ENCODE assay signal across 20 cellular contexts in the genomic region with DNA sequence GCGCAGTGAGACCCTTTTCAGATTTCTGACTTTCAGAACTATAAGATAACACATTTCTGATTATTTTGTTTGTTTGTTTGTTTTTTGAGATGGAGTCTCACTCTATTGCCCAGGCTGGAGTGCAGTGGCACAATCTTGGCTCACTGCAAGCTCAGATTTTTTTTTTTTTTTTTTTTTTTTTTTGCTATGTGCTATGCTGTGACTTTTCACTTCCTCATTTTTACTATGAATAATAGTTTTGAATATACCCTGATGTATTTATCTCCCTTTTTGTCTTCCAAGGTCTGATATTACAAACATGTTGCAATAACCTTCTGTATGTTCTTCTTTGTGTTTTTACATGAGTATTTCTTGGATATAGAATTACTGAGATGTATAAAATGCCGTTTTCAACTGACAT.
DNase-seq lines count a peak whose midpoint lies in the region; ATAC-seq, FAIRE-seq and TF ChIP-seq lines count a peak whose summit lies in the region.
"Had no signal": no experiment of that assay in that cellular context is flagged by ENCODE, and none has a peak within 500 bp of the region (broad histone marks: within the 10 kb centered on the region; RNA-seq: fewer than 3 reads in every experiment).

No MANE protein-coding gene starts in this region.

- no peak overlapping the region for H2AFZ ChIP-seq in GM12878 (ENCODE audit: control insufficient read depth, low read depth, low read length)

- POLR2A ChIA-PET in GM12878 (lab: Charles Lee) = no interaction called here

- no peak for TF ChIP-seq CTCF in GM12878 (IDR thresholded peaks at IDR 0.05 in 2 of 3, conservative IDR thresholded peaks at IDR 0.05 in 1 of 3; ENCODE audit: control insufficient read depth in 2 of 3, extremely low read depth in 1 of 3, insufficient read depth in 1 of 3, low read depth in 3 of 3, low read length in 3 of 3)

- 42% methylated on average over 2 of the region's 2 CpGs for WGBS in GM12878 (ENCODE audit: insufficient coverage, insufficient replicate concordance, low lambda C conversion rate, missing lambda C conversion rate)

- TF ChIP-seq RAD21 in GM12878 (IDR thresholded peaks at IDR 0.05; ENCODE audit: insufficient read depth, low read depth, low read length) = no peak

- BruUV-seq in GM12878 (replicated peaks; lab: Mats Ljungman, UMichigan) = no TSS peak

- SMC1A ChIA-PET in GM12878 (lab: Charles Lee; ENCODE audit: uncharacterized antibody, unreplicated experiment) = no interaction called here

- TF ChIP-seq POLR2A in GM12878 (IDR thresholded peaks at IDR 0.05; ENCODE audit: low read depth, low read length) = no peak

- no peak overlapping the region for H3K9ac ChIP-seq in GM12878 (ENCODE audit: control insufficient read depth, insufficient read depth, low read length)

- H3K79me2 ChIP-seq in GM12878 (ENCODE audit: control insufficient read depth, insufficient read depth, low read length) = no peaks in the 10 kb centered on the region

- H3K9me3 ChIP-seq in GM12878 (replicated peaks; ENCODE audit: control insufficient read depth, insufficient read depth, low read length) = no peaks in the 10 kb centered on the region
- H3K9me3 ChIP-seq: Caco-2, HAP-1 had no signal

- H3K4me2 ChIP-seq in GM12878 (ENCODE audit: control insufficient read depth, insufficient read depth) = no peak overlapping the region
- H3K4me2 ChIP-seq: A549 had no signal

- RAD21 ChIA-PET in GM12878 (lab: Charles Lee; ENCODE audit: unreplicated experiment) = no interaction called here

- FAIRE-seq in GM12878 (lab: Jason Lieb, UNC) = no peak
- FAIRE-seq: A549, G401.6, GM18507, H54 had no signal

- TF ChIP-seq EP300 in GM12878 (IDR thresholded peaks at IDR 0.05; ENCODE audit: borderline replicate concordance in 1 of 2, control insufficient read depth in 1 of 2, low read depth in 2 of 2, low read length in 2 of 2) = no peak

- no peaks in the 10 kb centered on the region for H3K36me3 ChIP-seq in GM12878 (ENCODE audit: control insufficient read depth in 2 of 2, insufficient read depth in 2 of 2, low read length in 1 of 2)
- H3K36me3 ChIP-seq: HAP-1 had no signal

- no peaks in the 10 kb centered on the region for H3K4me1 ChIP-seq in GM12878 (ENCODE audit: control insufficient read depth, insufficient read depth, low read length)
- H3K4me1 ChIP-seq: A549, Caco-2, HAP-1 had no signal

- DNase-seq in NOMO-1 treated with DMSO at 0.1 percent for 48 hours (lab: John Stamatoyannopoulos, UW; ENCODE audit: unreplicated experiment) = peak; percentile 69
- no peak for DNase-seq in NOMO-1 treated with dmso at 0.1 percent for 144 hours (lab: John Stamatoyannopoulos, UW; ENCODE audit: unreplicated experiment)
- peak; percentile 33 for DNase-seq in MV-4-11 (lab: John Stamatoyannopoulos, UW)
- no peak for DNase-seq in GM12878 (ENCODE audit: low read depth, low spot score)
- DNase-seq in AG08396 (ENCODE audit: low spot score) = no peak
- no peak for DNase-seq in COLO829 (ENCODE audit: low spot score)
- DNase-seq: 8988T; ACHN; C1 segment of cervical spinal cord; Caco-2; CD4-positive, alpha-beta memory T cell; DMS153; DND-41; GOT3; HFFc6 had no signal

- intact Hi-C loops in GM12878 (cut with micrococcal nuclease; ENCODE audit: unreplicated experiment) = no loop called here

- H3K27ac ChIP-seq in GM12878 (ENCODE audit: control insufficient read depth, insufficient read depth) = no peak overlapping the region
- H3K27ac ChIP-seq: A549 had no signal

- in situ Hi-C loops in GM12878 (cut with MboI) = no loop called here

- H4K20me1 ChIP-seq in GM12878 (ENCODE audit: control insufficient read depth, insufficient read depth) = no peaks in the 10 kb centered on the region

- CTCF ChIA-PET in GM12878 (lab: Yijun Ruan, JAX) = no interaction called here

- no peak overlapping the region for H3K4me3 ChIP-seq in GM12878
- H3K4me3 ChIP-seq: A549, HAP-1 had no signal

- peak; percentile 86 for ATAC-seq in GM12878
- ATAC-seq: A549 had no signal

- no peaks in the 10 kb centered on the region for H3K27me3 ChIP-seq in GM12878 (replicated peaks in 1 of 2; ENCODE audit: control insufficient read depth in 2 of 2, insufficient read depth in 2 of 2, low read length in 1 of 2)

TF ChIP-seq in GM12878, 131 proteins besides CTCF, POLR2A, EP300 and RAD21:
- peak; percentile 34; the same call in 1 of the 2 replicates for TF ChIP-seq ATF7 (IDR thresholded peaks at IDR 0.05; ENCODE audit: low read depth)
- peak; percentile 32; the same call in 1 of the 2 replicates for TF ChIP-seq MTA2 (IDR thresholded peaks at IDR 0.05; ENCODE audit: low read depth)
- TF ChIP-seq ZZZ3 (IDR thresholded peaks at IDR 0.05; ENCODE audit: control insufficient read depth, insufficient read length, low read depth) = no peak
- TF ChIP-seq ZNF384 (IDR thresholded peaks at IDR 0.05; ENCODE audit: borderline replicate concordance, low read depth, low read length) = peak; percentile 93
- TF ChIP-seq MXI1 (IDR thresholded peaks at IDR 0.05; ENCODE audit: low read depth, low read length) = no peak
- TF ChIP-seq SPI1 (IDR thresholded peaks at IDR 0.05; ENCODE audit: borderline replicate concordance, insufficient read depth, low read depth, low read length) = peak; percentile 64

Comparison
In these comparisons a context has a peak if more than half of its experiments do, and no peak if none do; other contexts are left out.
1. DNase-seq: peak in NOMO-1 treated with DMSO at 0.1 percent for 48 hours (single experiment) and MV-4-11 (single experiment); none in NOMO-1 treated with dmso at 0.1 percent for 144 hours (single experiment), GM12878 (single experiment), AG08396 (single experiment) and COLO829 (single experiment).